In genomic region chr10:124508907-124509454, GRCh38 we compare ENCODE assay signal across 19 cellular contexts. TPM values are rescaled to one million over a fixed set of nuclear protein-coding genes. Genes with fewer than 3 reads are reported as not detected.
"Had no signal": no experiment of that assay in that cellular context is flagged by ENCODE, and none has a peak within 500 bp of the region (broad histone marks: within the 10 kb centered on the region; RNA-seq: fewer than 3 reads in every experiment).

No MANE protein-coding gene starts in this region.

- ATAC-seq: T-cell had no signal

- H3K4me3 ChIP-seq: MG63, PC-9, Peyer's patch had no signal

- H3K27ac ChIP-seq: PC-9, Peyer's patch had no signal

- H3K9ac ChIP-seq: SK-N-SH had no signal

- H3K36me3 ChIP-seq: MG63 had no signal

- DNase-seq: KBM-7, MG63, NCI-H1092 treated with DMSO at 0.1 percent for 48 hours, NCI-H1436, NCI-H187, NCI-H2081 treated with DMSO at 0.1 percent for 48 hours, NCI-H2171, NCI-H345, NCI-H446 treated with DMSO at 0.1 percent for 48 hours, NCI-H510A treated with DMSO at 0.1 percent for 48 hours, NCI-H526, OCI-M1, PC-9, Peyer's patch, SK-N-SH, SW 1271, T-cell had no signal

- H3K4me1 ChIP-seq: Peyer's patch had no signal

- H3K27me3 ChIP-seq: MG63, Peyer's patch had no signal

- H2AFZ ChIP-seq: PC-9 had no signal

- H3K4me2 ChIP-seq: PC-9, SK-N-SH had no signal

- H3K9me3 ChIP-seq: MG63, Peyer's patch, SK-N-SH had no signal

RNA-seq across cellular contexts. Expression of gene NKX1-2, which starts 59.1 kb away (rescaled TPM):
- total RNA-seq: Peyer's patch, RPMI7951 had no signal
- polyA plus RNA-seq: IgD-negative memory B cell, SK-N-SH had no signal
